ENCODE assay signal across 8 cellular contexts in the genomic region with DNA sequence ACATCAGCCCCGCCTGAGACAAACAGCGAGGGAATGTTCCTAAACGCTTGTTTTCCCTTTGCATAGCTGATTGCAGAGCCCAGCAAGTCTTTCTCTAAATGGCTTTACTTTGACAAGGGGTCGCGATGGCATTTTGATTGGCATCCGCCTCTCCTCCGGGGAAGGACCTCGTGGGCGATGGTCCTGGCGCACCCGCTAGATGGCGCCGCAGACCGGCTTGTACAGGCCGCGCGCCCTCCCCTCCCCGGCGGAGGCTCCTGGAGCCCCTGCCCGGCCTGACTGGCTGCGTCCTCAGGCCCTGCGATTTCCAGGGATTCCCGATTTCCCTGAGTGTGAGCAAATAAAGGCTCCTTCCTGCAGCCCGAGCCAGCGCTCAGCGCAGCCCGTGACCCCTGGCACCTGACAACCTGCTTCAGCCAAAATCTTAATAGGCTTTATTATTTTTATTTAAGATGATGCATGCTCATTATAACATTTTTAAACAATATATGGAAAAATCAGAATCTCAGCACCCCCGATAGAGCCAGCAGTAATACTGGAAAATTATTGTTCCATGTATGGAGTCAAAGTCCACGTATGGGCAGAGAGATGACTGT.
DNase-seq lines count a peak whose midpoint lies in the region; ATAC-seq and TF ChIP-seq lines count a peak whose summit lies in the region.

No MANE protein-coding gene starts in this region.

- ATAC-seq in GM19395 (IDR thresholded peaks at IDR 0.05; ENCODE audit: unreplicated experiment): peak; percentile 78
- ATAC-seq in activated naive CD8-positive, alpha-beta T cell treated with anti-CD3 and anti-CD28 coated beads, Interleukin-2, amount 50 U/mL, for 24 hours: no peak
- no peak for ATAC-seq in thoracic aorta (ENCODE audit: insufficient number of reproducible peaks, low FRiP score, low read depth)
- no peak for ATAC-seq in HG03378 (IDR thresholded peaks at IDR 0.05; ENCODE audit: unreplicated experiment)
- no peak for ATAC-seq in HG03521 (IDR thresholded peaks at IDR 0.05; ENCODE audit: unreplicated experiment)

- H3K4me3 ChIP-seq in MG63 (no peak overlapping the region), thoracic aorta (no peak overlapping the region)

- H3K9me3 ChIP-seq in MG63: no peaks in the 10 kb centered on the region
- H3K9me3 ChIP-seq in thoracic aorta: no peaks in the 10 kb centered on the region

- no peak overlapping the region for H3K4me3 Mint-ChIP-seq in Calu3 (ENCODE audit: low read depth, unreplicated experiment)
- H3K4me3 Mint-ChIP-seq in activated naive CD8-positive, alpha-beta T cell treated with anti-CD3 and anti-CD28 coated beads, Interleukin-2, amount 50 U/mL, for 24 hours: no peak overlapping the region

- intact Hi-C loops in Calu3 (cut with micrococcal nuclease; ENCODE audit: unreplicated experiment): loop anchor here (1.0 to 5.0 kb wide), 7 partner anchors 149 to 1341 kb away; no protein-coding TSS in a partner anchor

- DNase-seq in Calu3: peak; percentile 86
- DNase-seq in MG63: peak; percentile 61
- DNase-seq in activated naive CD8-positive, alpha-beta T cell treated with anti-CD3 and anti-CD28 coated beads, Interleukin-2, amount 50 U/mL, for 24 hours: peak; percentile 37
- peak; percentile 75 for DNase-seq in inferior parietal cortex (ENCODE audit: extremely low spot score)
- DNase-seq in thoracic aorta (ENCODE audit: low spot score): no peak

- H3K27me3 ChIP-seq in MG63: no peaks in the 10 kb centered on the region
- no peaks in the 10 kb centered on the region for H3K27me3 ChIP-seq in thoracic aorta (replicated peaks; ENCODE audit: insufficient read depth)

- no peaks in the 10 kb centered on the region for H3K4me1 ChIP-seq in thoracic aorta (ENCODE audit: control insufficient read depth in 1 of 2, low read depth in 2 of 2)

- H3K27ac Mint-ChIP-seq in Calu3 (ENCODE audit: unreplicated experiment): no peak overlapping the region
- H3K27ac Mint-ChIP-seq in activated naive CD8-positive, alpha-beta T cell treated with anti-CD3 and anti-CD28 coated beads, Interleukin-2, amount 50 U/mL, for 24 hours: no peak overlapping the region

- H3K9me3 Mint-ChIP-seq in Calu3 (ENCODE audit: low read depth, unreplicated experiment): no peaks in the 10 kb centered on the region
- H3K9me3 Mint-ChIP-seq in activated naive CD8-positive, alpha-beta T cell treated with anti-CD3 and anti-CD28 coated beads, Interleukin-2, amount 50 U/mL, for 24 hours: no peaks in the 10 kb centered on the region

- BruUV-seq in Calu3 (replicated peaks; lab: Mats Ljungman, UMichigan): no TSS peak

- TF ChIP-seq CTCF in Calu3 (IDR thresholded peaks at IDR 0.05; ENCODE audit: unreplicated experiment) (peak; percentile 92), thoracic aorta (IDR thresholded peaks at IDR 0.05) (peak; percentile 59)

- H3K27ac ChIP-seq in thoracic aorta: no peak overlapping the region

- no peaks in the 10 kb centered on the region for H3K36me3 Mint-ChIP-seq in Calu3 (ENCODE audit: insufficient read depth, unreplicated experiment)
- H3K36me3 Mint-ChIP-seq in activated naive CD8-positive, alpha-beta T cell treated with anti-CD3 and anti-CD28 coated beads, Interleukin-2, amount 50 U/mL, for 24 hours (ENCODE audit: low read depth): no peaks in the 10 kb centered on the region

- H3K36me3 ChIP-seq in MG63 (no peaks in the 10 kb centered on the region), thoracic aorta (no peaks in the 10 kb centered on the region)

- peaks cover 31% of the 10 kb centered on the region for H3K27me3 Mint-ChIP-seq in Calu3 (ENCODE audit: unreplicated experiment)
- H3K27me3 Mint-ChIP-seq in activated naive CD8-positive, alpha-beta T cell treated with anti-CD3 and anti-CD28 coated beads, Interleukin-2, amount 50 U/mL, for 24 hours: peaks cover 15% of the 10 kb centered on the region

- no peaks in the 10 kb centered on the region for H3K4me1 Mint-ChIP-seq in Calu3 (ENCODE audit: low read depth, unreplicated experiment)
- H3K4me1 Mint-ChIP-seq in activated naive CD8-positive, alpha-beta T cell treated with anti-CD3 and anti-CD28 coated beads, Interleukin-2, amount 50 U/mL, for 24 hours: no peaks in the 10 kb centered on the region

- CTCF ChIA-PET in Calu3 (lab: Charles Lee): no interaction called here
